In genomic region chr17:76841776-76842405, GRCh38 we compare ENCODE assay signal across 2 cellular contexts.
TF ChIP-seq lines count a peak whose summit lies in the region.

No MANE protein-coding gene starts in this region.

TF ChIP-seq in HepG2, 621 proteins besides CTCF, POLR2A, EP300 and RAD21:
- peak; percentile 51; the same call in 1 of the 2 replicates for TF ChIP-seq ZNF652 (CRISPR knock-in tag; IDR thresholded peaks at IDR 0.05; ENCODE audit: borderline replicate concordance, low read depth)
- TF ChIP-seq MEIS1 (CRISPR knock-in tag; IDR thresholded peaks at IDR 0.05; ENCODE audit: borderline replicate concordance) = no peak

TF ChIP-seq in H1, 55 proteins besides CTCF, POLR2A, EP300 and RAD21:
- TF ChIP-seq TCF12 (IDR thresholded peaks at IDR 0.05; ENCODE audit: low read depth, low read length) = no peak
- TF ChIP-seq TAF1 (IDR thresholded peaks at IDR 0.05; ENCODE audit: low read depth, low read length) = no peak
- TF ChIP-seq NRF1 (IDR thresholded peaks at IDR 0.05; ENCODE audit: low read depth, low read length) = no peak
- no peak for TF ChIP-seq CREB1 (IDR thresholded peaks at IDR 0.05)
- TF ChIP-seq TEAD4 (IDR thresholded peaks at IDR 0.05; ENCODE audit: low read depth, low read length) = no peak
